In genomic region chr10:74391786-74392185, GRCh38 we compare ENCODE assay signal across 28 cellular contexts.
"Had no signal": no experiment of that assay in that cellular context is flagged by ENCODE, and none has a peak within 500 bp of the region (broad histone marks: within the 10 kb centered on the region; RNA-seq: fewer than 3 reads in every experiment).

No MANE protein-coding gene starts in this region.

- H3K4me1 Mint-ChIP-seq: mesothelial cell of epicardium, nephron, neural progenitor cell had no signal

- H3K27me3 Mint-ChIP-seq: naive B cell, progenitor cell of endocrine pancreas had no signal

- H3K4me3 Mint-ChIP-seq: mesothelial cell of epicardium; naive B cell; nephron; neural progenitor cell; stimulated activated effector memory CD8-positive, alpha-beta T cell treated with anti-CD3 and anti-CD28 coated beads, Interleukin-12 subunit alpha, Interleukin-12 subunit beta, amount 100 ng/mL, for 72 hours had no signal

- H3K4me2 ChIP-seq: hepatocyte, neural progenitor cell, smooth muscle cell had no signal

- H3K27ac Mint-ChIP-seq: mesothelial cell of epicardium; nephron; neural progenitor cell; progenitor cell of endocrine pancreas; stimulated activated effector memory CD8-positive, alpha-beta T cell treated with anti-CD3 and anti-CD28 coated beads, Interleukin-12 subunit alpha, Interleukin-12 subunit beta, amount 100 ng/mL, for 72 hours had no signal

- H3K27ac ChIP-seq: gastrocnemius medialis, hepatocyte, neural progenitor cell, parathyroid adenoma, right atrium auricular region, stomach, thyroid gland, vagina had no signal

- H3K79me2 ChIP-seq: hepatocyte, parathyroid adenoma had no signal

- H3K4me1 ChIP-seq: neural progenitor cell, parathyroid adenoma, right atrium auricular region, stomach, thyroid gland, vagina had no signal

- H3K9ac ChIP-seq: neural progenitor cell, parathyroid adenoma had no signal

- ATAC-seq: gastrocnemius medialis; left lobe of liver; mucosa of descending colon; sciatic nerve; stimulated activated effector memory CD8-positive, alpha-beta T cell treated with anti-CD3 and anti-CD28 coated beads, Interleukin-12 subunit alpha, Interleukin-12 subunit beta, amount 100 ng/mL, for 72 hours had no signal

- H3K9me3 Mint-ChIP-seq: naive B cell; neural progenitor cell; stimulated activated effector memory CD8-positive, alpha-beta T cell treated with anti-CD3 and anti-CD28 coated beads, Interleukin-12 subunit alpha, Interleukin-12 subunit beta, amount 100 ng/mL, for 72 hours had no signal

- H3K36me3 ChIP-seq: gastrocnemius medialis, neural progenitor cell, right atrium auricular region, thyroid gland, vagina had no signal

- DNase-seq: effector memory CD4-positive, alpha-beta T cell; foreskin fibroblast; gastrocnemius medialis; head of caudate nucleus; kidney; mesenchymal stem cell; mucosa of descending colon; naive B cell; stimulated activated CD4-positive, alpha-beta T cell treated with anti-CD3 and anti-CD28 coated beads, Interleukin-12 subunit alpha, Interleukin-12 subunit beta, amount 100 ng/mL, for 4 hours; stimulated activated CD4-positive, alpha-beta T cell treated with anti-CD3 and anti-CD28 coated beads, Interleukin-1b, Interleukin-23, amount 100 ng/mL, for 48 hours; stimulated activated CD4-positive, alpha-beta T cell treated with anti-CD3 and anti-CD28 coated beads, Interleukin-4, amount 100 ng/mL, for 1 hour; stimulated activated naive CD4-positive, alpha-beta T cell treated with Interleukin-2 at 50 U/mL for 16 hours; stomach; thyroid gland; trophoblast cell had no signal

- H3K27me3 ChIP-seq: gastrocnemius medialis, hepatocyte, neural progenitor cell, right atrium auricular region, stomach, thyroid gland, vagina had no signal

- H2AFZ ChIP-seq: hepatocyte, neural progenitor cell, parathyroid adenoma had no signal

- H3K9me3 ChIP-seq: gastrocnemius medialis, mucosa of descending colon, right atrium auricular region, stomach, thyroid gland, vagina had no signal

- H3K4me3 ChIP-seq: gastrocnemius medialis, hepatocyte, lung, mucosa of descending colon, neural progenitor cell, right atrium auricular region, smooth muscle cell, stomach, thyroid gland, vagina had no signal
